In genomic region chr3:168139947-168140346, GRCh38 we compare ENCODE assay signal across 29 cellular contexts.
"Had no signal": no experiment of that assay in that cellular context is flagged by ENCODE, and none has a peak within 500 bp of the region (broad histone marks: within the 10 kb centered on the region; RNA-seq: fewer than 3 reads in every experiment).

No MANE protein-coding gene starts in this region.

- ATAC-seq: gastrocnemius medialis; left cardiac atrium; left ventricle myocardium superior; psoas muscle; stimulated activated naive B cell treated with anti-CD40 and anti-IgM and Interleukin-4, amounts not matched to agents 10 μg/mL and 1 μg/mL and 100 μg/mL, for 72 hours had no signal

- H3K79me2 ChIP-seq: hepatocyte had no signal

- H3K9me3 ChIP-seq: esophagus squamous epithelium, gastrocnemius medialis, ovary, psoas muscle, stomach, thyroid gland, upper lobe of left lung, vagina had no signal

- H3K36me3 ChIP-seq: esophagus squamous epithelium, gastrocnemius medialis, ovary, stomach, thyroid gland, upper lobe of left lung, vagina had no signal

- H3K4me2 ChIP-seq: hepatocyte had no signal

- H3K27ac ChIP-seq: esophagus squamous epithelium, gastrocnemius medialis, hepatocyte, ovary, psoas muscle, stomach, thyroid gland, upper lobe of left lung, vagina had no signal

- H3K27me3 ChIP-seq: esophagus squamous epithelium, gastrocnemius medialis, hepatocyte, ovary, stomach, thyroid gland, upper lobe of left lung, vagina had no signal

- H3K4me3 ChIP-seq: esophagus squamous epithelium, gastrocnemius medialis, hepatocyte, ovary, psoas muscle, stomach, thyroid gland, upper lobe of left lung, vagina had no signal

- H3K27me3 Mint-ChIP-seq: activated CD4-positive, alpha-beta memory T cell treated with anti-CD3 and anti-CD28 coated beads, Interleukin-2, amount 10 ng/mL, durations not matched to agents 7 days and 5 days; activated CD4-positive, alpha-beta T cell treated with anti-CD3 and anti-CD28 coated beads, Interleukin-2, amount 10 ng/mL, durations not matched to agents 7 days and 5 days; activated naive CD4-positive, alpha-beta T cell treated with anti-CD3 and anti-CD28 coated beads, Interleukin-2, amount 10 ng/mL, durations not matched to agents 7 days and 5 days; activated T-cell treated with anti-CD3 and anti-CD28 coated beads, Interleukin-2, amount 50 U/mL, for 24 hours; central memory CD8-positive, alpha-beta T cell; dendritic cell treated with granulocyte-macrophage colony-stimulating factor and Interleukin-4, amounts not matched to agents 40 ng/mL and 50 ng/mL, for 4 days; naive B cell; stimulated activated naive B cell treated with anti-CD40 and anti-IgM and Interleukin-4, amounts not matched to agents 10 μg/mL and 1 μg/mL and 100 μg/mL, for 72 hours had no signal

- H3K4me1 Mint-ChIP-seq: activated CD4-positive, alpha-beta memory T cell treated with anti-CD3 and anti-CD28 coated beads, Interleukin-2, amount 10 ng/mL, durations not matched to agents 7 days and 5 days; activated CD4-positive, alpha-beta T cell treated with anti-CD3 and anti-CD28 coated beads, Interleukin-2, amount 10 ng/mL, durations not matched to agents 7 days and 5 days; activated naive CD4-positive, alpha-beta T cell treated with anti-CD3 and anti-CD28 coated beads, Interleukin-2, amount 10 ng/mL, durations not matched to agents 7 days and 5 days; activated naive CD8-positive, alpha-beta T cell treated with anti-CD3 and anti-CD28 coated beads, Interleukin-2, amount 10 ng/mL, durations not matched to agents 7 days and 5 days; central memory CD8-positive, alpha-beta T cell had no signal

- DNase-seq: activated CD4-positive, alpha-beta memory T cell treated with anti-CD3 and anti-CD28 coated beads, Interleukin-2, amount 10 ng/mL, durations not matched to agents 7 days and 5 days; activated CD4-positive, alpha-beta T cell treated with anti-CD3 and anti-CD28 coated beads for 1 hour; activated CD4-positive, alpha-beta T cell treated with anti-CD3 and anti-CD28 coated beads, Interleukin-2, amount 10 ng/mL, durations not matched to agents 7 days and 5 days; activated CD8-positive, alpha-beta memory T cell treated with anti-CD3 and anti-CD28 coated beads, Interleukin-2, amount 50 U/mL, for 48 hours; activated gamma-delta T cell; activated naive CD4-positive, alpha-beta T cell treated with anti-CD3 and anti-CD28 coated beads, Interleukin-2, amount 10 ng/mL, durations not matched to agents 7 days and 5 days; activated naive CD8-positive, alpha-beta T cell treated with anti-CD3 and anti-CD28 coated beads, Interleukin-2, amount 10 ng/mL, durations not matched to agents 7 days and 5 days; activated T-cell treated with anti-CD3 and anti-CD28 coated beads, Interleukin-2, amount 50 U/mL, for 24 hours; amygdala; endodermal cell; esophagus squamous epithelium; gastrocnemius medialis; glutamatergic neuron; islet precursor cell; left cardiac atrium; left ventricle myocardium superior; naive B cell; ovary; psoas muscle; stimulated activated CD4-positive, alpha-beta T cell treated with anti-CD3 and anti-CD28 coated beads, Interleukin-15, amount 100 ng/mL, for 24 hours; stimulated activated CD4-positive, alpha-beta T cell treated with anti-CD3 and anti-CD28 coated beads, Interleukin-2, amount 100 ng/mL, for 24 hours; stimulated activated naive B cell treated with anti-CD40 and anti-IgM and Interleukin-4, amounts not matched to agents 10 μg/mL and 1 μg/mL and 100 μg/mL, for 72 hours; stomach; thyroid gland; upper lobe of left lung had no signal

- H3K4me1 ChIP-seq: gastrocnemius medialis, psoas muscle, thyroid gland, upper lobe of left lung, vagina had no signal

- H3K4me3 Mint-ChIP-seq: activated CD4-positive, alpha-beta memory T cell treated with anti-CD3 and anti-CD28 coated beads, Interleukin-2, amount 10 ng/mL, durations not matched to agents 7 days and 5 days; activated CD4-positive, alpha-beta T cell treated with anti-CD3 and anti-CD28 coated beads, Interleukin-2, amount 10 ng/mL, durations not matched to agents 7 days and 5 days; activated naive CD4-positive, alpha-beta T cell treated with anti-CD3 and anti-CD28 coated beads, Interleukin-2, amount 10 ng/mL, durations not matched to agents 7 days and 5 days; activated naive CD8-positive, alpha-beta T cell treated with anti-CD3 and anti-CD28 coated beads, Interleukin-2, amount 10 ng/mL, durations not matched to agents 7 days and 5 days; activated T-cell treated with anti-CD3 and anti-CD28 coated beads, Interleukin-2, amount 50 U/mL, for 24 hours; central memory CD8-positive, alpha-beta T cell; dendritic cell treated with granulocyte-macrophage colony-stimulating factor and Interleukin-4, amounts not matched to agents 40 ng/mL and 50 ng/mL, for 4 days; endodermal cell; naive B cell; stimulated activated naive B cell treated with anti-CD40 and anti-IgM and Interleukin-4, amounts not matched to agents 10 μg/mL and 1 μg/mL and 100 μg/mL, for 72 hours had no signal

- H3K27ac Mint-ChIP-seq: activated CD4-positive, alpha-beta memory T cell treated with anti-CD3 and anti-CD28 coated beads, Interleukin-2, amount 10 ng/mL, durations not matched to agents 7 days and 5 days; activated CD4-positive, alpha-beta T cell treated with anti-CD3 and anti-CD28 coated beads, Interleukin-2, amount 10 ng/mL, durations not matched to agents 7 days and 5 days; activated naive CD4-positive, alpha-beta T cell treated with anti-CD3 and anti-CD28 coated beads, Interleukin-2, amount 10 ng/mL, durations not matched to agents 7 days and 5 days; activated naive CD8-positive, alpha-beta T cell treated with anti-CD3 and anti-CD28 coated beads, Interleukin-2, amount 10 ng/mL, durations not matched to agents 7 days and 5 days; activated T-cell treated with anti-CD3 and anti-CD28 coated beads, Interleukin-2, amount 50 U/mL, for 24 hours; dendritic cell treated with granulocyte-macrophage colony-stimulating factor and Interleukin-4, amounts not matched to agents 40 ng/mL and 50 ng/mL, for 4 days; endodermal cell; naive B cell; stimulated activated naive B cell treated with anti-CD40 and anti-IgM and Interleukin-4, amounts not matched to agents 10 μg/mL and 1 μg/mL and 100 μg/mL, for 72 hours had no signal

- H3K9me3 Mint-ChIP-seq: activated CD4-positive, alpha-beta memory T cell treated with anti-CD3 and anti-CD28 coated beads, Interleukin-2, amount 10 ng/mL, durations not matched to agents 7 days and 5 days; activated CD4-positive, alpha-beta T cell treated with anti-CD3 and anti-CD28 coated beads, Interleukin-2, amount 10 ng/mL, durations not matched to agents 7 days and 5 days; activated naive CD4-positive, alpha-beta T cell treated with anti-CD3 and anti-CD28 coated beads, Interleukin-2, amount 10 ng/mL, durations not matched to agents 7 days and 5 days; activated naive CD8-positive, alpha-beta T cell treated with anti-CD3 and anti-CD28 coated beads, Interleukin-2, amount 10 ng/mL, durations not matched to agents 7 days and 5 days; activated T-cell treated with anti-CD3 and anti-CD28 coated beads, Interleukin-2, amount 50 U/mL, for 24 hours; central memory CD8-positive, alpha-beta T cell; endodermal cell had no signal

- H3K36me3 Mint-ChIP-seq: activated naive CD4-positive, alpha-beta T cell treated with anti-CD3 and anti-CD28 coated beads, Interleukin-2, amount 10 ng/mL, durations not matched to agents 7 days and 5 days; activated naive CD8-positive, alpha-beta T cell treated with anti-CD3 and anti-CD28 coated beads, Interleukin-2, amount 10 ng/mL, durations not matched to agents 7 days and 5 days; naive B cell; stimulated activated naive B cell treated with anti-CD40 and anti-IgM and Interleukin-4, amounts not matched to agents 10 μg/mL and 1 μg/mL and 100 μg/mL, for 72 hours had no signal

- H2AFZ ChIP-seq: hepatocyte had no signal
